10 cellular contexts compared by ENCODE assay signal in the genomic region with DNA sequence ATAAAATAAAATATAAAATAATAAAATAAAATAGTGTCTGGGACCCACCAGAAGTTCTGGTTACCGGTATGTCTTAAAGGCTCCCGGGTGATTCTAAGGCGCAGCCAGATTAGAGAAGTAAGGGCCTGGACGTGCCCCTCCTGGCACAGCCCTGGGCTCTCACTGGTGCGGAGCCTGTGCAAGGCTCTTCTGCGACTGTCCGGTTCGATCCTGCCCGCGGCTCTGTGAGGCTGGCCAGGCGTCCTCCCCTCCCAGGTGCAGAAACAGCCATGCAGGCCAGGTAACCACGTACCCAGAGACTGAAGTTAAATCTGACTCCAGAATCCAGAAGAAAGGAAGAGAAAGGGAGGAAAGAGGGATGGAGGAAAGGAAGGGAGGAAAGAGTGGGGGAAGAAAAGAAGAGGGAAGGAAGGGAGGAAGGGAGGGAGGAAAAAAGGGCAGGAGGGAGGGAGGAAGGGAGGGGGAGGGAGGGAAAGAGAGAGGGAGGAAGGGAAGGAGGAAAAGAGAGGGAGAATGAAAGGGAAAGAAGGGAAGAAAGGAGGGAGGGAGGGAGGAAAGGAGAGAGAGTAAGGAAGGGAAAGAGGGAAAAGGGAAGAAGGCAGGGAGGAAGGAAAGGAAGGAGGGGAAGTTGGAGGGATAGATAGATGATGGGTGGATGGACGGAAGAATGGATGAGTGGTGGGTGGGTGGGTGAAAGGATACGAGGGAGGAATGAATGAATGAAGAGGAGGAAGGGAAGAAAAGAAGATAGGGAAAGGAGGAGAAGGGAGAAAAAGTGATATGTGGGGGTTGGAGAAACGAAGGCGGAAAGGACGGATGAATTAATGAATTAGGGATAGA. TPM values are rescaled to one million over a fixed set of nuclear protein-coding genes. Genes with fewer than 3 reads are reported as not detected.
A peak's percentile ranks its signal among the peaks of the same experiment; 100 is the strongest.
DNase-seq lines count a peak whose midpoint lies in the region; ATAC-seq and TF ChIP-seq lines count a peak whose summit lies in the region.
"Had no signal": no experiment of that assay in that cellular context is flagged by ENCODE, and none has a peak within 500 bp of the region (broad histone marks: within the 10 kb centered on the region; RNA-seq: fewer than 3 reads in every experiment).

No MANE protein-coding gene starts in this region.

- CTCF ChIA-PET in activated B cell treated with CpG ODN at 0.5 μM for 24 hours (lab: Charles Lee), result interaction anchor here (0.6 to 1.0 kb wide), 2 partner anchors 10 to 1831 kb away, joined by 3 read pairs; no protein-coding TSS in a partner anchor

- peaks cover 35% of the 10 kb centered on the region for H3K4me1 Mint-ChIP-seq in activated B cell treated with CpG ODN at 0.5 μM for 24 hours
- H3K4me1 Mint-ChIP-seq in stimulated activated naive B cell treated with anti-CD40 and anti-IgM and Interleukin-4, amounts not matched to agents 10 μg/mL and 1 μg/mL and 100 μg/mL, for 72 hours, result peaks cover 30 to 39% of the 10 kb centered on the region in 2 donors

- H3K27ac Mint-ChIP-seq in activated B cell treated with CpG ODN at 0.5 μM for 24 hours, result no peak overlapping the region
- peak overlapping the region; percentile 48 for H3K27ac Mint-ChIP-seq in stimulated activated naive B cell treated with anti-CD40 and anti-IgM and Interleukin-4, amounts not matched to agents 10 μg/mL and 1 μg/mL and 100 μg/mL, for 72 hours

- H3K27me3 ChIP-seq in iPS DF 6.9 (ENCODE audit: control insufficient read depth, insufficient read depth, low read length), result no peaks in the 10 kb centered on the region

- H3K36me3 Mint-ChIP-seq in activated B cell treated with CpG ODN at 0.5 μM for 24 hours (ENCODE audit: low read depth), result no peaks in the 10 kb centered on the region
- no peaks in the 10 kb centered on the region for H3K36me3 Mint-ChIP-seq in stimulated activated naive B cell treated with anti-CD40 and anti-IgM and Interleukin-4, amounts not matched to agents 10 μg/mL and 1 μg/mL and 100 μg/mL, for 72 hours

- H3K27me3 Mint-ChIP-seq in activated B cell treated with CpG ODN at 0.5 μM for 24 hours, result no peaks in the 10 kb centered on the region
- H3K27me3 Mint-ChIP-seq in stimulated activated naive B cell treated with anti-CD40 and anti-IgM and Interleukin-4, amounts not matched to agents 10 μg/mL and 1 μg/mL and 100 μg/mL, for 72 hours, result no peaks in the 10 kb centered on the region

- no peak for ATAC-seq in activated B cell treated with CpG ODN at 0.5 μM for 24 hours (ENCODE audit: low read depth)
- ATAC-seq in stimulated activated naive B cell treated with anti-CD40 and anti-IgM and Interleukin-4, amounts not matched to agents 10 μg/mL and 1 μg/mL and 100 μg/mL, for 72 hours (replicated peaks), result no peak
- no peak for ATAC-seq in HG03135 (IDR thresholded peaks at IDR 0.05; ENCODE audit: unreplicated experiment)

- no peaks in the 10 kb centered on the region; the same call in 1 of the 2 replicates for H3K36me3 ChIP-seq in iPS DF 6.9 (ENCODE audit: control insufficient read depth, insufficient read depth, low read length)

- DNase-seq in activated CD8-positive, alpha-beta memory T cell treated with anti-CD3 and anti-CD28 coated beads for 24 hours, result peak; percentile 47
- DNase-seq in activated CD8-positive, alpha-beta memory T cell treated with anti-CD3 and anti-CD28 coated beads, Interleukin-2, amount 50 U/mL, for 4 hours, result no peak
- no peak for DNase-seq in activated B cell treated with CpG ODN at 0.5 μM for 24 hours
- DNase-seq in iPS DF 6.9 (ENCODE audit: low read depth, low spot score), result no peak
- DNase-seq in stimulated activated naive B cell treated with anti-CD40 and anti-IgM and Interleukin-4, amounts not matched to agents 10 μg/mL and 1 μg/mL and 100 μg/mL, for 72 hours, result no peak
- DNase-seq in occipital lobe (lab: John Stamatoyannopoulos, UW), result no peak
- no peak for DNase-seq in DMS 273 (lab: John Stamatoyannopoulos, UW; ENCODE audit: unreplicated experiment)
- DNase-seq: cortex of kidney, NCI-H187 had no signal

- H3K4me3 ChIP-seq in iPS DF 6.9 (ENCODE audit: low read length), result peak overlapping the region; percentile 17; the same call in 1 of the 2 replicates

- no peak for TF ChIP-seq CTCF in activated B cell treated with CpG ODN at 0.5 μM for 24 hours (IDR thresholded peaks at IDR 0.05)

- H3K9me3 Mint-ChIP-seq in activated B cell treated with CpG ODN at 0.5 μM for 24 hours, result no peaks in the 10 kb centered on the region
- H3K9me3 Mint-ChIP-seq in stimulated activated naive B cell treated with anti-CD40 and anti-IgM and Interleukin-4, amounts not matched to agents 10 μg/mL and 1 μg/mL and 100 μg/mL, for 72 hours, result no peaks in the 10 kb centered on the region

- intact Hi-C loops in activated B cell treated with CpG ODN at 0.5 μM for 24 hours (cut with micrococcal nuclease), result loop anchor here (1.0 to 5.0 kb wide), 4 partner anchors 349 to 1876 kb away; no protein-coding TSS in a partner anchor

- POLR2A ChIA-PET in activated B cell treated with CpG ODN at 0.5 μM for 24 hours (lab: Charles Lee), result no interaction called here

- peak overlapping the region; percentile 70 for H3K4me3 Mint-ChIP-seq in activated B cell treated with CpG ODN at 0.5 μM for 24 hours
- peak overlapping the region; percentile 77 to 89 for H3K4me3 Mint-ChIP-seq in stimulated activated naive B cell treated with anti-CD40 and anti-IgM and Interleukin-4, amounts not matched to agents 10 μg/mL and 1 μg/mL and 100 μg/mL, for 72 hours

- 100% methylated on average over 5 of the region's 17 CpGs for WGBS in iPS DF 6.9 (ENCODE audit: insufficient coverage, insufficient read length)

- peaks cover 5% of the 10 kb centered on the region; the same call in 1 of the 2 replicates for H3K4me1 ChIP-seq in iPS DF 6.9 (ENCODE audit: control insufficient read depth, insufficient read depth, low read length)

- no peak overlapping the region for H3K27ac ChIP-seq in iPS DF 6.9 (ENCODE audit: low read length)

- no peaks in the 10 kb centered on the region for H3K9me3 ChIP-seq in iPS DF 6.9 (ENCODE audit: control insufficient read depth, insufficient read depth, low read length)

RNA-seq across cellular contexts. Expression of a gene that starts 42.3 kb away (rescaled TPM):
- total RNA-seq in activated B cell treated with CpG ODN at 0.5 μM for 24 hours (not detected in 2 replicates), occipital lobe (not detected)
